In genomic region chr3:53045107-53045783, GRCh38 we compare ENCODE assay signal across 1 cellular context.
TF ChIP-seq lines count a peak whose summit lies in the region.

No MANE protein-coding gene starts in this region.

TF ChIP-seq in H1, 55 proteins besides CTCF, POLR2A, EP300 and RAD21 (continued from another document):
- 0 out of 2 replicates have a peak, but pooled peaks have one; percentile 9 for TF ChIP-seq TAF1 (IDR thresholded peaks at IDR 0.05; ENCODE audit: low read depth, low read length)
- no peak for TF ChIP-seq HDAC2 (IDR thresholded peaks at IDR 0.05; ENCODE audit: borderline replicate concordance in 1 of 2, low read depth in 2 of 2, low read length in 2 of 2)
- no peak for TF ChIP-seq CHD1 (IDR thresholded peaks at IDR 0.05; ENCODE audit: low read depth, low read length)
